1 cellular context compared by ENCODE assay signal in genomic region chr20:14384820-14385740, GRCh38.
TF ChIP-seq lines count a peak whose summit lies in the region.

No MANE protein-coding gene starts in this region.

TF ChIP-seq in HEK293, 187 proteins besides CTCF, POLR2A, EP300 and RAD21 (continued from another document and continues in another):
- TF ChIP-seq ZNF280C (tag by site-specific recombination; IDR thresholded peaks at IDR 0.05) (no peak), ZNF132 (tag by site-specific recombination; IDR thresholded peaks at IDR 0.05; ENCODE audit: borderline replicate concordance) (no peak), ZNF654 (tag by site-specific recombination; IDR thresholded peaks at IDR 0.05; ENCODE audit: low read depth) (no peak), ZNF677 (tag by site-specific recombination; IDR thresholded peaks at IDR 0.05) (no peak), ZSCAN16 (tag by site-specific recombination; IDR thresholded peaks at IDR 0.05) (no peak), ZNF239 (tag by site-specific recombination; IDR thresholded peaks at IDR 0.05) (no peak), ZNF785 (tag by site-specific recombination; IDR thresholded peaks at IDR 0.05) (no peak), ZBTB11 (tag by site-specific recombination; conservative IDR thresholded peaks at IDR 0.05; ENCODE audit: low read depth) (no peak), ZNF169 (tag by site-specific recombination; IDR thresholded peaks at IDR 0.05) (no peak), OSR2 (tag by site-specific recombination; IDR thresholded peaks at IDR 0.05) (peak; percentile 72; the same call in 1 of the 2 replicates), BCL6B (tag by site-specific recombination; IDR thresholded peaks at IDR 0.05) (no peak), ZBTB10 (tag by site-specific recombination; IDR thresholded peaks at IDR 0.05) (no peak), INSM2 (tag by site-specific recombination; IDR thresholded peaks at IDR 0.05) (no peak), ELK4 (IDR thresholded peaks at IDR 0.05; ENCODE audit: borderline replicate concordance, low read depth, low read length) (no peak), OVOL3 (tag by site-specific recombination; IDR thresholded peaks at IDR 0.05) (peak; percentile 78; the same call in 1 of the 2 replicates), ZNF16 (tag by site-specific recombination; IDR thresholded peaks at IDR 0.05; ENCODE audit: low read depth) (no peak), KLF1 (tag by site-specific recombination; IDR thresholded peaks at IDR 0.05) (no peak), ZBTB26 (tag by site-specific recombination; optimal IDR thresholded peaks at IDR 0.05) (no peak), ZNF341 (tag by site-specific recombination; IDR thresholded peaks at IDR 0.05; ENCODE audit: low read depth) (no peak), ZNF513 (tag by site-specific recombination; IDR thresholded peaks at IDR 0.05) (no peak), ZNF664 (tag by site-specific recombination; IDR thresholded peaks at IDR 0.05) (peak; percentile 15; the same call in 1 of the 2 replicates), ZBTB8A (tag by site-specific recombination; IDR thresholded peaks at IDR 0.05) (no peak), ZNF549 (tag by site-specific recombination; IDR thresholded peaks at IDR 0.05) (no peak), ZBTB21 (tag by site-specific recombination; IDR thresholded peaks at IDR 0.05) (no peak), SCRT1 (tag by site-specific recombination; IDR thresholded peaks at IDR 0.05; ENCODE audit: borderline replicate concordance) (no peak), ZNF555 (tag by site-specific recombination; conservative IDR thresholded peaks at IDR 0.05) (no peak), ZNF146 (tag by site-specific recombination; IDR thresholded peaks at IDR 0.05) (no peak), ZSCAN4 (tag by site-specific recombination; IDR thresholded peaks at IDR 0.05) (no peak), BCL11B (tag by site-specific recombination; IDR thresholded peaks at IDR 0.05; ENCODE audit: low read depth) (no peak), ZNF221 (tag by site-specific recombination; IDR thresholded peaks at IDR 0.05; ENCODE audit: borderline replicate concordance) (no peak), TCF7L2 (IDR thresholded peaks at IDR 0.05; ENCODE audit: borderline replicate concordance, low read depth, low read length) (peak; percentile 81), ZNF311 (tag by site-specific recombination; IDR thresholded peaks at IDR 0.05; ENCODE audit: borderline replicate concordance) (no peak), ZNF404 (tag by site-specific recombination; IDR thresholded peaks at IDR 0.05) (no peak), ZNF514 (tag by site-specific recombination; IDR thresholded peaks at IDR 0.05) (no peak), GFI1B (tag by site-specific recombination; IDR thresholded peaks at IDR 0.05) (peak; percentile 70; the same call in 1 of the 2 replicates), ZNF121 (tag by site-specific recombination; IDR thresholded peaks at IDR 0.05) (no peak), GLIS2 (tag by site-specific recombination; IDR thresholded peaks at IDR 0.05) (no peak), SP7 (tag by site-specific recombination; IDR thresholded peaks at IDR 0.05) (peak; percentile 15; the same call in 1 of the 2 replicates), ZNF248 (tag by site-specific recombination; IDR thresholded peaks at IDR 0.05) (no peak), ATF2 (tag by site-specific recombination; IDR thresholded peaks at IDR 0.05; ENCODE audit: low read depth) (no peak), ZBTB1 (tag by site-specific recombination; IDR thresholded peaks at IDR 0.05) (no peak), YY2 (tag by site-specific recombination; IDR thresholded peaks at IDR 0.05) (no peak), ZNF580 (tag by site-specific recombination; IDR thresholded peaks at IDR 0.05) (no peak), ZNF548 (tag by site-specific recombination; IDR thresholded peaks at IDR 0.05) (no peak), ZNF48 (tag by site-specific recombination; IDR thresholded peaks at IDR 0.05) (no peak), ZNF747 (tag by site-specific recombination; IDR thresholded peaks at IDR 0.05) (no peak), ZBTB20 (tag by site-specific recombination; IDR thresholded peaks at IDR 0.05) (no peak), SETDB1 (IDR thresholded peaks at IDR 0.05; ENCODE audit: insufficient read length, low read length) (no peak), ZNF830 (tag by site-specific recombination; IDR thresholded peaks at IDR 0.05; ENCODE audit: low read depth) (no peak)
